14 cellular contexts compared by ENCODE assay signal in the genomic region with DNA sequence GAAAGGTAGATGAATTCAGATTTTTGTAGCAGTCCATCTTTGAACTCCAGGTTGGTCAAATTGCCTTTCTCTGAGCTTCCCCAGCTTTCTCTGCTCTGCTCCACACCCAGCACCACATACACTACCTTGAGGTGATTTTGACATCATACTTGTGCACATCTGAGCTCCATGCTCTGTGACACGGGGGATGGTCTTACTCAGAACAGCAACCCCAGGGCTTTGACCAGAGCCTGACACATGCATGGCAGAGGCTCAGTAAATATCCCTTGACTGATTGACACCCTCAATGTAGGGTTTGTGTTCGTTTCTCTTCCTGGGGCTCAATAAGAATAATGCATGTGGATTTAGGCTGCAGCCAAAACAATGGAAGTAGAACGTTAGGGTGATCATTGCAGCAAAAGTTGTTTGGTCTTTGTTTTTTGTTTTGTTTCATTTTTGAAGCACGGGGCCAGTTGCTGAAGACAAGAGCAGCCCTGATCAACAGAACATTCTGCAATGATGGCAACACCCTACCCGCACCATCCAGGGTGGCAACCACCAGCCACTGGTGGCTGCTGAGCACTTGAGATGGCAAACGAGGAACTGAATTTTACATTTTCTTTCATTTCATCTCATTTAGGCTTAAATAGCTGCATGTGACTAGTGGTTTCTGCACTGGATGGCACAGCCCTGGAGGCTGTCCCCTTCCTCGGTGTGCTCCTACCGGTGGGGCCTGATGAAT.
DNase-seq lines count a peak whose midpoint lies in the region; ATAC-seq and TF ChIP-seq lines count a peak whose summit lies in the region.
"Had no signal": no experiment of that assay in that cellular context is flagged by ENCODE, and none has a peak within 500 bp of the region (broad histone marks: within the 10 kb centered on the region; RNA-seq: fewer than 3 reads in every experiment).

No MANE protein-coding gene starts in this region.

- peak; percentile 2 for DNase-seq in activated CD4-positive, alpha-beta T cell treated with anti-CD3 and anti-CD28 coated beads, Interleukin-2, amount 10 ng/mL, durations not matched to agents 7 days and 5 days
- no peak for DNase-seq in activated CD4-positive, alpha-beta T cell treated with anti-CD3 and anti-CD28 coated beads, Interleukin-2, amount 50 U/mL, for 1 hour
- DNase-seq in RWPE1 (ENCODE audit: low spot score) (no peak), hepatocyte (ENCODE audit: low spot score) (no peak), superior temporal gyrus (ENCODE audit: extremely low spot score) (peak; percentile 13), cortex of kidney (lab: John Stamatoyannopoulos, UW) (no peak), nephron progenitor cell (no peak), PC-3 (no peak)
- DNase-seq: activated gamma-delta T cell treated with Interleukin-2 at 50 U/mL for 16 hours; Caco-2; stimulated activated naive B cell treated with anti-CD40 and anti-IgM and Interleukin-4, amounts not matched to agents 10 μg/mL and 1 μg/mL and 100 μg/mL, for 72 hours; T-helper 2 cell had no signal

- H3K79me2 ChIP-seq in hepatocyte (no peaks in the 10 kb centered on the region), PC-3 (ENCODE audit: low read length) (no peaks in the 10 kb centered on the region)

- H3K9me3 ChIP-seq in hepatocyte (ENCODE audit: low read depth) (no peaks in the 10 kb centered on the region), PC-3 (ENCODE audit: low read length) (peaks cover 8% of the 10 kb centered on the region; the same call in 1 of the 2 replicates)

- H3K27me3 ChIP-seq in hepatocyte, result no peaks in the 10 kb centered on the region
- peaks cover 87% of the 10 kb centered on the region for H3K27me3 ChIP-seq in PC-3 (ENCODE audit: low read length)

- H2AFZ ChIP-seq in hepatocyte (no peak overlapping the region), PC-3 (ENCODE audit: low read length) (no peak overlapping the region)

- peaks cover 4% of the 10 kb centered on the region for H3K36me3 Mint-ChIP-seq in activated CD4-positive, alpha-beta T cell treated with anti-CD3 and anti-CD28 coated beads, Interleukin-2, amount 10 ng/mL, durations not matched to agents 7 days and 5 days (ENCODE audit: low read depth)
- peaks cover 14% of the 10 kb centered on the region for H3K36me3 Mint-ChIP-seq in nephron progenitor cell (ENCODE audit: low read depth)

- peaks cover 18% of the 10 kb centered on the region for H3K9me3 Mint-ChIP-seq in activated CD4-positive, alpha-beta T cell treated with anti-CD3 and anti-CD28 coated beads, Interleukin-2, amount 10 ng/mL, durations not matched to agents 7 days and 5 days
- peaks cover 44% of the 10 kb centered on the region for H3K9me3 Mint-ChIP-seq in nephron progenitor cell

- no peaks in the 10 kb centered on the region for H3K9me2 ChIP-seq in hepatocyte (replicated peaks; ENCODE audit: insufficient read depth)
- H3K9me2 ChIP-seq in PC-3 (replicated peaks; ENCODE audit: low read length), result no peaks in the 10 kb centered on the region

- TF ChIP-seq CTCF in RWPE1 (conservative IDR thresholded peaks at IDR 0.05; ENCODE audit: low read depth), result no peak
- no peak for TF ChIP-seq CTCF in hepatocyte (IDR thresholded peaks at IDR 0.05; ENCODE audit: poor library complexity)
- no peak for TF ChIP-seq CTCF in nephron progenitor cell (IDR thresholded peaks at IDR 0.05)
- TF ChIP-seq CTCF in PC-3 (conservative IDR thresholded peaks at IDR 0.05; ENCODE audit: low read depth, low read length), result no peak

- intact Hi-C loops in PC-3 (cut with micrococcal nuclease), result loop anchor here (10.0 kb wide), 1 partner anchor 281 kb away; no protein-coding TSS in a partner anchor

- H3K4me3 Mint-ChIP-seq in activated CD4-positive, alpha-beta T cell treated with anti-CD3 and anti-CD28 coated beads, Interleukin-2, amount 10 ng/mL, durations not matched to agents 7 days and 5 days, result no peak overlapping the region
- no peak overlapping the region for H3K4me3 Mint-ChIP-seq in nephron progenitor cell
- H3K4me3 Mint-ChIP-seq: stimulated activated naive B cell treated with anti-CD40 and anti-IgM and Interleukin-4, amounts not matched to agents 10 μg/mL and 1 μg/mL and 100 μg/mL, for 72 hours had no signal

- no peaks in the 10 kb centered on the region for H3K4me1 Mint-ChIP-seq in activated CD4-positive, alpha-beta T cell treated with anti-CD3 and anti-CD28 coated beads, Interleukin-2, amount 10 ng/mL, durations not matched to agents 7 days and 5 days
- H3K4me1 Mint-ChIP-seq in nephron progenitor cell, result peaks cover 35% of the 10 kb centered on the region
- H3K4me1 Mint-ChIP-seq: stimulated activated naive B cell treated with anti-CD40 and anti-IgM and Interleukin-4, amounts not matched to agents 10 μg/mL and 1 μg/mL and 100 μg/mL, for 72 hours had no signal

- no peaks in the 10 kb centered on the region for H3K36me3 ChIP-seq in hepatocyte (replicated peaks; ENCODE audit: insufficient read depth, low read depth)
- no peaks in the 10 kb centered on the region for H3K36me3 ChIP-seq in PC-3 (ENCODE audit: low read depth, low read length)

- H3K9ac ChIP-seq in PC-3 (ENCODE audit: low read length), result no peak overlapping the region

- peaks cover 32% of the 10 kb centered on the region for H3K27me3 Mint-ChIP-seq in activated CD4-positive, alpha-beta T cell treated with anti-CD3 and anti-CD28 coated beads, Interleukin-2, amount 10 ng/mL, durations not matched to agents 7 days and 5 days
- H3K27me3 Mint-ChIP-seq in nephron progenitor cell (ENCODE audit: low read depth, poor library complexity), result peaks cover 9% of the 10 kb centered on the region

- H3K4me3 ChIP-seq in hepatocyte (no peak overlapping the region), PC-3 (ENCODE audit: low read length) (no peak overlapping the region)
- H3K4me3 ChIP-seq: body of pancreas had no signal

- no peak for ATAC-seq in PC-3
- ATAC-seq: Panc1; stimulated activated naive B cell treated with anti-CD40 and anti-IgM and Interleukin-4, amounts not matched to agents 10 μg/mL and 1 μg/mL and 100 μg/mL, for 72 hours had no signal

- BruUV-seq in PC-3 (replicated peaks; lab: Mats Ljungman, UMichigan), result no TSS peak

- 82% methylated on average over 8 of the region's 8 CpGs for WGBS in hepatocyte (ENCODE audit: low lambda C conversion rate, missing lambda C conversion rate)

- CTCF ChIA-PET in activated CD4-positive, alpha-beta T cell treated with anti-CD3 and anti-CD28 coated beads, Interleukin-2, amount 10 ng/mL, durations not matched to agents 7 days and 5 days (lab: Charles Lee), result no interaction called here
- CTCF ChIA-PET in RWPE1 (lab: Yijun Ruan, JAX), result no interaction called here
- CTCF ChIA-PET in PC-3 (lab: Charles Lee), result no interaction called here

- H3K27ac ChIP-seq in RWPE1 (peak overlapping the region; percentile 79), hepatocyte (peak overlapping the region; percentile 94), PC-3 (ENCODE audit: low read length) (no peak overlapping the region)

- H3K4me2 ChIP-seq in hepatocyte, result peak overlapping the region; percentile 65
- no peak overlapping the region for H3K4me2 ChIP-seq in PC-3 (ENCODE audit: low read length)

- no peak overlapping the region for H3K27ac Mint-ChIP-seq in activated CD4-positive, alpha-beta T cell treated with anti-CD3 and anti-CD28 coated beads, Interleukin-2, amount 10 ng/mL, durations not matched to agents 7 days and 5 days
- H3K27ac Mint-ChIP-seq in nephron progenitor cell, result no peak overlapping the region
- H3K27ac Mint-ChIP-seq: stimulated activated naive B cell treated with anti-CD40 and anti-IgM and Interleukin-4, amounts not matched to agents 10 μg/mL and 1 μg/mL and 100 μg/mL, for 72 hours had no signal

- H3K4me1 ChIP-seq in hepatocyte (ENCODE audit: insufficient read depth) (peaks cover 26% of the 10 kb centered on the region), PC-3 (ENCODE audit: insufficient read depth, low read length) (no peaks in the 10 kb centered on the region)
- H3K4me1 ChIP-seq: Caco-2 had no signal

- H3F3A ChIP-seq in PC-3 (ENCODE audit: low read length, unreplicated experiment), result no peaks in the 10 kb centered on the region

- POLR2A ChIA-PET in activated CD4-positive, alpha-beta T cell treated with anti-CD3 and anti-CD28 coated beads, Interleukin-2, amount 10 ng/mL, durations not matched to agents 7 days and 5 days (lab: Charles Lee), result no interaction called here
- POLR2A ChIA-PET in RWPE1 (lab: Yijun Ruan, JAX; ENCODE audit: low non-redundant PET) (no interaction called here), PC-3 (lab: Charles Lee; ENCODE audit: unreplicated experiment) (interaction anchor here (0.6 kb wide), 1 partner anchor 253 kb away, joined by 4 read pairs; no protein-coding TSS in a partner anchor)

- no peaks in the 10 kb centered on the region for H4K20me1 ChIP-seq in hepatocyte (ENCODE audit: insufficient read depth, poor library complexity, severe bottlenecking)
- H4K20me1 ChIP-seq in PC-3 (ENCODE audit: low read length), result no peaks in the 10 kb centered on the region

Comparison
In these comparisons a context has a peak if more than half of its experiments do, and no peak if none do; other contexts are left out.
1. DNase-seq: peak in activated CD4-positive, alpha-beta T cell treated with anti-CD3 and anti-CD28 coated beads, Interleukin-2, amount 10 ng/mL, durations not matched to agents 7 days and 5 days (single experiment) and superior temporal gyrus (single experiment); none in activated CD4-positive, alpha-beta T cell treated with anti-CD3 and anti-CD28 coated beads, Interleukin-2, amount 50 U/mL, for 1 hour (single experiment), RWPE1 (single experiment), hepatocyte (single experiment), cortex of kidney (single experiment), nephron progenitor cell (single experiment) and PC-3 (single experiment).